39 cellular contexts compared by ENCODE assay signal in genomic region chr21:17494051-17494450, GRCh38.
"Had no signal": no experiment of that assay in that cellular context is flagged by ENCODE, and none has a peak within 500 bp of the region (broad histone marks: within the 10 kb centered on the region; RNA-seq: fewer than 3 reads in every experiment).

No MANE protein-coding gene starts in this region.

- H3K27ac Mint-ChIP-seq: activated naive CD4-positive, alpha-beta T cell treated with anti-CD3 and anti-CD28 coated beads for 36 hours; activated naive CD4-positive, alpha-beta T cell treated with anti-CD3 and anti-CD28 coated beads, Interleukin-2, amount 10 ng/mL, durations not matched to agents 7 days and 5 days; activated naive CD4-positive, alpha-beta T cell treated with anti-CD3 and anti-CD28 coated beads, Interleukin-2, amount 50 U/mL, for 24 hours; activated naive CD4-positive, alpha-beta T cell treated with anti-CD3 and anti-CD28 coated beads, Interleukin-2, amount 50 U/mL, for 72 hours; activated naive CD8-positive, alpha-beta T cell; activated naive CD8-positive, alpha-beta T cell treated with anti-CD3 and anti-CD28 coated beads for 36 hours; activated naive CD8-positive, alpha-beta T cell treated with anti-CD3 and anti-CD28 coated beads, Interleukin-2, amount 10 ng/mL, durations not matched to agents 7 days and 5 days; activated naive CD8-positive, alpha-beta T cell treated with anti-CD3 and anti-CD28 coated beads, Interleukin-2, amount 50 U/mL, for 24 hours; activated T-cell treated with anti-CD3 and anti-CD28 coated beads, Interleukin-2, amount 50 U/mL, for 24 hours; activated T-cell treated with anti-CD3 and anti-CD28 coated beads, Interleukin-2, amount 50 U/mL, for 72 hours; activated T-helper 1 cell treated with anti-CD3 and anti-CD28 coated beads, Interleukin-12 subunit alpha, Interleukin-12 subunit beta, Interleukin-2, Interleukin-4 antibody, amounts not matched to agents 30 ng/mL and 10 ng/mL and 1 ng/mL, durations not matched to agents 14 hours and 24 hours and 36 hours; activated T-helper 17 cell treated with anti-CD3 and anti-CD28 coated beads, Interleukin-2, amount 50 U/mL, for 72 hours; activated T-helper 2 cell treated with anti-CD3 and anti-CD28 coated beads, Interferon-gamma antibody, Interleukin-2, Interleukin-4, amounts not matched to agents 10 μg/mL and 5 μg/mL and 100 μg/mL, durations not matched to agents 14 hours and 24 hours and 36 hours; brain had no signal

- H3K27ac ChIP-seq: adrenal gland, ascending aorta, body of pancreas, brain microvascular endothelial cell, breast epithelium, cardiac muscle cell had no signal

- H3K9me3 Mint-ChIP-seq: activated naive CD4-positive, alpha-beta T cell treated with anti-CD3 and anti-CD28 coated beads for 36 hours; activated naive CD4-positive, alpha-beta T cell treated with anti-CD3 and anti-CD28 coated beads, Interleukin-2, amount 10 ng/mL, durations not matched to agents 7 days and 5 days; activated naive CD4-positive, alpha-beta T cell treated with anti-CD3 and anti-CD28 coated beads, Interleukin-2, amount 50 U/mL, for 24 hours; activated naive CD4-positive, alpha-beta T cell treated with anti-CD3 and anti-CD28 coated beads, Interleukin-2, amount 50 U/mL, for 72 hours; activated naive CD8-positive, alpha-beta T cell treated with anti-CD3 and anti-CD28 coated beads for 36 hours; activated naive CD8-positive, alpha-beta T cell treated with anti-CD3 and anti-CD28 coated beads, Interleukin-2, amount 10 ng/mL, durations not matched to agents 7 days and 5 days; activated naive CD8-positive, alpha-beta T cell treated with anti-CD3 and anti-CD28 coated beads, Interleukin-2, amount 50 U/mL, for 24 hours; activated T-cell treated with anti-CD3 and anti-CD28 coated beads, Interleukin-2, amount 50 U/mL, for 24 hours; activated T-cell treated with anti-CD3 and anti-CD28 coated beads, Interleukin-2, amount 50 U/mL, for 4 hours; activated T-cell treated with anti-CD3 and anti-CD28 coated beads, Interleukin-2, amount 50 U/mL, for 72 hours; activated T-helper 17 cell treated with anti-CD3 and anti-CD28 coated beads, Interleukin-2, amount 50 U/mL, for 72 hours; activated T-helper 2 cell treated with anti-CD3 and anti-CD28 coated beads, Interferon-gamma antibody, Interleukin-2, Interleukin-4, amounts not matched to agents 10 μg/mL and 5 μg/mL and 100 μg/mL, durations not matched to agents 14 hours and 24 hours and 36 hours; central memory CD8-positive, alpha-beta T cell had no signal

- H3K4me3 ChIP-seq: adrenal gland, ascending aorta, body of pancreas, breast epithelium, cardiac muscle cell had no signal

- DNase-seq: activated effector memory CD4-positive, alpha-beta T cell treated with anti-CD3 and anti-CD28 coated beads, Interleukin-2, amount 50 U/mL, for 16 hours; activated effector memory CD4-positive, alpha-beta T cell treated with Interleukin-2 at 50 U/mL for 16 hours; activated gamma-delta T cell; activated gamma-delta T cell treated with Interleukin-2 at 50 U/mL for 16 hours; activated naive CD4-positive, alpha-beta T cell; activated naive CD4-positive, alpha-beta T cell treated with anti-CD3 and anti-CD28 coated beads for 36 hours; activated naive CD4-positive, alpha-beta T cell treated with anti-CD3 and anti-CD28 coated beads, Interleukin-2, amount 10 ng/mL, durations not matched to agents 7 days and 5 days; activated naive CD4-positive, alpha-beta T cell treated with anti-CD3 and anti-CD28 coated beads, Interleukin-2, amount 50 U/mL, for 16 hours; activated naive CD4-positive, alpha-beta T cell treated with Interleukin-2 at 50 U/mL for 16 hours; activated naive CD8-positive, alpha-beta T cell treated with anti-CD3 and anti-CD28 coated beads for 36 hours; activated naive CD8-positive, alpha-beta T cell treated with anti-CD3 and anti-CD28 coated beads, Interleukin-2, amount 10 ng/mL, durations not matched to agents 7 days and 5 days; activated naive CD8-positive, alpha-beta T cell treated with anti-CD3 and anti-CD28 coated beads, Interleukin-2, amount 50 U/mL, for 24 hours; activated T-cell treated with anti-CD3 and anti-CD28 coated beads, Interleukin-2, amount 50 U/mL, for 1 hour; activated T-cell treated with anti-CD3 and anti-CD28 coated beads, Interleukin-2, amount 50 U/mL, for 24 hours; activated T-cell treated with anti-CD3 and anti-CD28 coated beads, Interleukin-2, amount 50 U/mL, for 4 hours; activated T-cell treated with anti-CD3 and anti-CD28 coated beads, Interleukin-2, amount 50 U/mL, for 72 hours; adrenal gland; amniotic stem cell; amygdala; anterior cingulate cortex; aorta; body of pancreas; brain microvascular endothelial cell; caudate nucleus; central memory CD4-positive, alpha-beta T cell; cerebellar nuclear complex had no signal

- H3K4me3 Mint-ChIP-seq: activated naive CD4-positive, alpha-beta T cell treated with anti-CD3 and anti-CD28 coated beads for 36 hours; activated naive CD4-positive, alpha-beta T cell treated with anti-CD3 and anti-CD28 coated beads, Interleukin-2, amount 10 ng/mL, durations not matched to agents 7 days and 5 days; activated naive CD4-positive, alpha-beta T cell treated with anti-CD3 and anti-CD28 coated beads, Interleukin-2, amount 50 U/mL, for 24 hours; activated naive CD8-positive, alpha-beta T cell; activated naive CD8-positive, alpha-beta T cell treated with anti-CD3 and anti-CD28 coated beads for 36 hours; activated naive CD8-positive, alpha-beta T cell treated with anti-CD3 and anti-CD28 coated beads, Interleukin-2, amount 10 ng/mL, durations not matched to agents 7 days and 5 days; activated naive CD8-positive, alpha-beta T cell treated with anti-CD3 and anti-CD28 coated beads, Interleukin-2, amount 50 U/mL, for 24 hours; activated T-cell treated with anti-CD3 and anti-CD28 coated beads, Interleukin-2, amount 50 U/mL, for 24 hours; activated T-cell treated with anti-CD3 and anti-CD28 coated beads, Interleukin-2, amount 50 U/mL, for 4 hours; activated T-cell treated with anti-CD3 and anti-CD28 coated beads, Interleukin-2, amount 50 U/mL, for 72 hours; activated T-helper 1 cell treated with anti-CD3 and anti-CD28 coated beads, Interleukin-12 subunit alpha, Interleukin-12 subunit beta, Interleukin-2, Interleukin-4 antibody, amounts not matched to agents 30 ng/mL and 10 ng/mL and 1 ng/mL, durations not matched to agents 14 hours and 24 hours and 36 hours; activated T-helper 17 cell treated with anti-CD3 and anti-CD28 coated beads, Interleukin-2, amount 50 U/mL, for 72 hours; brain; central memory CD8-positive, alpha-beta T cell had no signal

- H3K36me3 ChIP-seq: adrenal gland, ascending aorta, brain microvascular endothelial cell, breast epithelium, cardiac muscle cell had no signal

- H3K4me1 ChIP-seq: ascending aorta had no signal

- H3K36me3 Mint-ChIP-seq: activated naive CD4-positive, alpha-beta T cell treated with anti-CD3 and anti-CD28 coated beads, Interleukin-2, amount 10 ng/mL, durations not matched to agents 7 days and 5 days; activated naive CD4-positive, alpha-beta T cell treated with anti-CD3 and anti-CD28 coated beads, Interleukin-2, amount 50 U/mL, for 24 hours; activated naive CD4-positive, alpha-beta T cell treated with anti-CD3 and anti-CD28 coated beads, Interleukin-2, amount 50 U/mL, for 72 hours; activated naive CD8-positive, alpha-beta T cell; activated naive CD8-positive, alpha-beta T cell treated with anti-CD3 and anti-CD28 coated beads for 36 hours; activated naive CD8-positive, alpha-beta T cell treated with anti-CD3 and anti-CD28 coated beads, Interleukin-2, amount 10 ng/mL, durations not matched to agents 7 days and 5 days; brain had no signal

- H3K9me3 ChIP-seq: adrenal gland, ascending aorta, body of pancreas, breast epithelium had no signal

- ATAC-seq: activated naive CD4-positive, alpha-beta T cell treated with anti-CD3 and anti-CD28 coated beads, Interleukin-2, amount 50 U/mL, for 72 hours; activated naive CD8-positive, alpha-beta T cell treated with anti-CD3 and anti-CD28 coated beads, Interleukin-2, amount 50 U/mL, for 24 hours; activated T-cell treated with anti-CD3 and anti-CD28 coated beads, Interleukin-2, amount 50 U/mL, for 4 hours; activated T-cell treated with anti-CD3 and anti-CD28 coated beads, Interleukin-2, amount 50 U/mL, for 72 hours; activated T-helper 17 cell treated with anti-CD3 and anti-CD28 coated beads, Interleukin-2, amount 50 U/mL, for 72 hours; body of pancreas had no signal

- FAIRE-seq: astrocyte, bronchial epithelial cell had no signal

- H3K27me3 ChIP-seq: adrenal gland, ascending aorta, body of pancreas, brain microvascular endothelial cell, breast epithelium, cardiac muscle cell had no signal

- H3K4me1 Mint-ChIP-seq: activated naive CD4-positive, alpha-beta T cell treated with anti-CD3 and anti-CD28 coated beads, Interleukin-2, amount 10 ng/mL, durations not matched to agents 7 days and 5 days; activated naive CD4-positive, alpha-beta T cell treated with anti-CD3 and anti-CD28 coated beads, Interleukin-2, amount 50 U/mL, for 24 hours; central memory CD8-positive, alpha-beta T cell had no signal
